In genomic region chr20:40683894-40684268, GRCh38 we compare ENCODE assay signal across 19 cellular contexts. TPM values are rescaled to one million over a fixed set of nuclear protein-coding genes. Genes with fewer than 3 reads are reported as not detected.
DNase-seq lines count a peak whose midpoint lies in the region; ATAC-seq and TF ChIP-seq lines count a peak whose summit lies in the region.
"Had no signal": no experiment of that assay in that cellular context is flagged by ENCODE, and none has a peak within 500 bp of the region (broad histone marks: within the 10 kb centered on the region; RNA-seq: fewer than 3 reads in every experiment).

No MANE protein-coding gene starts in this region.

- H3K4me1 ChIP-seq in RWPE2 (ENCODE audit: insufficient read depth, poor library complexity, severe bottlenecking) (no peaks in the 10 kb centered on the region), endodermal cell (ENCODE audit: control insufficient read depth, insufficient read depth, low read length) (no peaks in the 10 kb centered on the region), muscle layer of duodenum (ENCODE audit: control insufficient read depth in 1 of 2, insufficient read depth in 2 of 2, low read length in 2 of 2) (peaks cover 6 to 31% of the 10 kb centered on the region in 2 donors), thyroid gland (peaks cover 28 to 60% of the 10 kb centered on the region in 2 donors)
- H3K4me1 ChIP-seq: prostate gland had no signal

- TF ChIP-seq CTCF in RWPE2 (IDR thresholded peaks at IDR 0.05; ENCODE audit: poor library complexity, severe bottlenecking) (no peak), endodermal cell (conservative IDR thresholded peaks at IDR 0.05) (no peak), thyroid gland (IDR thresholded peaks at IDR 0.05) (no peak)

- no peaks in the 10 kb centered on the region for H3K36me3 Mint-ChIP-seq in endodermal cell (ENCODE audit: low read depth)
- H3K36me3 Mint-ChIP-seq: activated naive CD4-positive, alpha-beta T cell treated with anti-CD3 and anti-CD28 coated beads, Interleukin-2, amount 50 U/mL, for 24 hours; CD4-positive, alpha-beta memory T cell; memory B cell had no signal

- H3K36me3 ChIP-seq in RWPE2 (ENCODE audit: low read depth) (no peaks in the 10 kb centered on the region), endodermal cell (ENCODE audit: control insufficient read depth, insufficient read depth, low read length) (no peaks in the 10 kb centered on the region), muscle layer of duodenum (ENCODE audit: control insufficient read depth in 1 of 2, insufficient read depth in 2 of 2, low read length in 2 of 2) (no peaks in the 10 kb centered on the region), thyroid gland (no peaks in the 10 kb centered on the region)
- H3K36me3 ChIP-seq: prostate gland, WERI-Rb-1 had no signal

- H3K9me3 Mint-ChIP-seq in endodermal cell, result no peaks in the 10 kb centered on the region
- H3K9me3 Mint-ChIP-seq: activated naive CD4-positive, alpha-beta T cell treated with anti-CD3 and anti-CD28 coated beads, Interleukin-2, amount 50 U/mL, for 24 hours; memory B cell had no signal

- intact Hi-C loops in thyroid gland (cut with DNase I), result loop anchor here (10.0 kb wide), 1 partner anchor 931 kb away; the partner anchor contains the start of gene CHD6

- H3K4me3 ChIP-seq in RWPE2 (ENCODE audit: severe bottlenecking), result no peak overlapping the region
- H3K4me3 ChIP-seq in endodermal cell (ENCODE audit: low read length), result peak overlapping the region; percentile 74
- H3K4me3 ChIP-seq in muscle layer of duodenum (ENCODE audit: low read depth in 1 of 2, low read length in 2 of 2), result peak overlapping the region; percentile 28 to 46
- no peak overlapping the region for H3K4me3 ChIP-seq in thyroid gland (replicated peaks in 1 of 3)
- H3K4me3 ChIP-seq: GM12878, PC-9 had no signal

- no peak for TF ChIP-seq POLR2A in thyroid gland (IDR thresholded peaks at IDR 0.05)

- H3K27ac ChIP-seq in RWPE2 (ENCODE audit: poor library complexity, severe bottlenecking) (no peak overlapping the region), endodermal cell (ENCODE audit: low read depth, low read length) (no peak overlapping the region), muscle layer of duodenum (ENCODE audit: low read length) (peak overlapping the region; percentile 35), thyroid gland (peak overlapping the region in 2 of 3 donors; percentile 96 to 98)
- H3K27ac ChIP-seq: PC-9, prostate gland, WERI-Rb-1 had no signal

- no peaks in the 10 kb centered on the region for H3K9me3 ChIP-seq in RWPE2 (ENCODE audit: severe bottlenecking)
- no peaks in the 10 kb centered on the region for H3K9me3 ChIP-seq in endodermal cell (ENCODE audit: control insufficient read depth, low read length)
- no peaks in the 10 kb centered on the region for H3K9me3 ChIP-seq in muscle layer of duodenum (ENCODE audit: control insufficient read depth in 1 of 2, low read length in 2 of 2)
- H3K9me3 ChIP-seq in thyroid gland, result no peaks in the 10 kb centered on the region
- H3K9me3 ChIP-seq: prostate gland had no signal

- peak; percentile 62 for DNase-seq in RWPE2 (ENCODE audit: low spot score)
- no peak for DNase-seq in endodermal cell
- DNase-seq in thyroid gland, result no peak
- DNase-seq in NCI-H146 treated with DMSO at 0.1 percent for 48 hours (lab: John Stamatoyannopoulos, UW; ENCODE audit: unreplicated experiment), result no peak
- no peak for DNase-seq in activated CD8-positive, alpha-beta memory T cell treated with anti-CD3 and anti-CD28 coated beads, Interleukin-2, amount 50 U/mL, for 48 hours
- no peak for DNase-seq in HPDE6-E6E7 (ENCODE audit: extremely low spot score)
- DNase-seq: CD4-positive, alpha-beta memory T cell; central memory CD4-positive, alpha-beta T cell; KBM-7; NCI-H1436; NCI-H510A; PC-9; WERI-Rb-1 had no signal

- H3K27ac Mint-ChIP-seq in endodermal cell, result no peak overlapping the region
- H3K27ac Mint-ChIP-seq: activated naive CD4-positive, alpha-beta T cell treated with anti-CD3 and anti-CD28 coated beads, Interleukin-2, amount 50 U/mL, for 24 hours; CD4-positive, alpha-beta memory T cell; memory B cell had no signal

- H3K27me3 Mint-ChIP-seq in endodermal cell (ENCODE audit: insufficient read depth), result peaks cover 96% of the 10 kb centered on the region

- peak overlapping the region; percentile 51 for H3K4me3 Mint-ChIP-seq in endodermal cell
- H3K4me3 Mint-ChIP-seq: activated naive CD4-positive, alpha-beta T cell treated with anti-CD3 and anti-CD28 coated beads, Interleukin-2, amount 50 U/mL, for 24 hours; memory B cell had no signal

- peaks cover 26% of the 10 kb centered on the region for H3K4me1 Mint-ChIP-seq in endodermal cell
- H3K4me1 Mint-ChIP-seq: activated naive CD4-positive, alpha-beta T cell treated with anti-CD3 and anti-CD28 coated beads, Interleukin-2, amount 50 U/mL, for 24 hours had no signal

- 60 to 61% methylated on average over 8 to 9 of the region's 9 CpGs for WGBS in endodermal cell (ENCODE audit: insufficient coverage in 1 of 2, insufficient read length in 1 of 2), 2 experiments
- WGBS in thyroid gland, 2 donors, result 53 to 92% methylated on average over 3 to 5 of the region's 9 CpGs

- peaks cover 57% of the 10 kb centered on the region for H3K27me3 ChIP-seq in RWPE2 (ENCODE audit: insufficient read depth, poor library complexity, severe bottlenecking)
- peaks cover 100% of the 10 kb centered on the region for H3K27me3 ChIP-seq in endodermal cell (ENCODE audit: control insufficient read depth, insufficient read depth, low read length, poor library complexity, severe bottlenecking)
- peaks cover 7% of the 10 kb centered on the region for H3K27me3 ChIP-seq in muscle layer of duodenum (ENCODE audit: low read depth, low read length)
- H3K27me3 ChIP-seq in thyroid gland, result no peaks in the 10 kb centered on the region

- no peak overlapping the region for H3K9ac ChIP-seq in endodermal cell (ENCODE audit: extremely low read depth, low read length, poor library complexity, severe bottlenecking)

- ATAC-seq in RWPE2 (ENCODE audit: low read depth) (no peak), HG03565 (IDR thresholded peaks at IDR 0.05; ENCODE audit: unreplicated experiment) (no peak)
- ATAC-seq: GM12878 had no signal

RNA-seq across cellular contexts. Expression of gene MAFB, which starts 5.2 kb away (rescaled TPM):
- 1 to 10 TPM in 1 of 2 donors, under 1 TPM in 1; 0.90 to 1.5 TPM for total RNA-seq in endodermal cell
- polyA plus RNA-seq in endodermal cell (2013, experiment 1 of 2), result 6.6 TPM
- polyA plus RNA-seq in endodermal cell (2013, experiment 2 of 2), result 5.8 TPM
- total RNA-seq in thyroid gland, result 10 to 100 TPM; 34.4 to 46.1 (median 43.5) TPM
- total RNA-seq: GM12878, PC-9 had no signal

Comparison
In these comparisons a context has a peak if more than half of its experiments do, and no peak if none do; other contexts are left out.
1. H3K27ac ChIP-seq: peak in muscle layer of duodenum (single experiment) and thyroid gland (2 of 3); none in RWPE2 (single experiment) and endodermal cell (single experiment).
2. H3K4me3 ChIP-seq: peak in endodermal cell (single experiment) and muscle layer of duodenum (2 of 2); none in RWPE2 (single experiment) and thyroid gland (0 of 3).
3. RNA of gene MAFB, which starts 5.2 kb away (total RNA-seq): 34.4 to 46.1 TPM in thyroid gland; 0.90 to 1.5 TPM in endodermal cell; every median in the first group is over 10 times any median in the second.